In the genomic region with DNA sequence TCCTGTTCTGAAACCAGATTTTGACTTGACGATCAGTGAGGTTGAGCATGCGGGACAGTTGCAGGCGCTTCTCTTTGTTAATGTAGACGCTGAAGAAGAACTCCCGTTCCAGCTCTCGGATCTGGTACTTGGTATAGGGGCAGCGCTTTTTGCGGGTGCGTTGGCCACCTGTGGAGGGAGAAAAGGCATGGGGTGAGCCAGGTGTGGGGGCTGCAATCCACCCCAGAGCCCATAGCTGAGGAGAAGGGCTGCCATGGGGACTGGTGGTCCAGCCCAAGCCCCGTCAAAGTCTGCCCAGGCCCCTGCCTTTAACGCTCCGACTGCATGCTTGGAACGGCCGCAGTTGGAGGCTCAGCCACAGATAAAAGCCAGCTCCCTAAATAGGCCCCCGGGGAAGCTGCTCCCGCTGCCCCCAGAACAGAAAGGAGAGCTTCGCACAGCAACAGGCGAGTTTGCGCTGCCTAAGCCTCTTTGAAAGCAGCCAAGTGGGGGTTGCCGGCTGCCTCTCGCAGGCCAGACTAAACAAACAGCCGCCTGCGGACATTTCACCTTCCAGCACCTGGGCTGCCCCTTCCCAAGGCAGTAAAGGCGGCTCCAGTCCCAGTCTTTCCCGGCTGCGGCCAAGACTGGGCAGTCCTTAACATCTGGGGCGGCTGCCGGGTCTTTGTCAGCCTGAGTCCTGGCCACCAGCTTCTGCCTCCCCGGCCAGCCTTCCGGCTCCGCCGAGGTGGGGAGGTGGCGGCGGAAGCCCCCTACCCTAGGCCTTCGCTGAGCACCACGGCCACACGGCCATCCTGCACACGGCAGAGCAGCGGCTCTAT, we compare ENCODE assay signal across 10 cellular contexts. TPM values are rescaled to one million over a fixed set of nuclear protein-coding genes. Genes with fewer than 3 reads are reported as not detected.
DNase-seq lines count a peak whose midpoint lies in the region; TF ChIP-seq lines count a peak whose summit lies in the region.
"Had no signal": no experiment of that assay in that cellular context is flagged by ENCODE, and none has a peak within 500 bp of the region (broad histone marks: within the 10 kb centered on the region; RNA-seq: fewer than 3 reads in every experiment).

No MANE protein-coding gene starts in this region.

- no peak overlapping the region for H3K9ac ChIP-seq in OCI-LY1 (ENCODE audit: low read length)

- no peaks in the 10 kb centered on the region for H3K9me3 ChIP-seq in OCI-LY1 (ENCODE audit: low read length)

- H4K20me1 ChIP-seq in OCI-LY1 (ENCODE audit: insufficient read depth, low read length): no peaks in the 10 kb centered on the region

- CTCF ChIA-PET in activated CD4-positive, alpha-beta T cell treated with anti-CD3 and anti-CD28 coated beads, Interleukin-2, amount 10 ng/mL, durations not matched to agents 7 days and 5 days (lab: Charles Lee): interaction anchor here (0.6 to 1.3 kb wide), 5 partner anchors 12 to 42 kb away, joined by 3 to 5 read pairs (median 3); no protein-coding TSS in a partner anchor

- no peaks in the 10 kb centered on the region for H3F3A ChIP-seq in OCI-LY1 (ENCODE audit: insufficient read depth, low read length)

- peaks cover 32% of the 10 kb centered on the region for H3K4me1 Mint-ChIP-seq in activated CD4-positive, alpha-beta T cell treated with anti-CD3 and anti-CD28 coated beads, Interleukin-2, amount 10 ng/mL, durations not matched to agents 7 days and 5 days

- H3K9me3 Mint-ChIP-seq in activated CD4-positive, alpha-beta T cell treated with anti-CD3 and anti-CD28 coated beads, Interleukin-2, amount 10 ng/mL, durations not matched to agents 7 days and 5 days: no peaks in the 10 kb centered on the region
- H3K9me3 Mint-ChIP-seq: CD4-positive, alpha-beta T cell had no signal

- H3K4me3 Mint-ChIP-seq in activated CD4-positive, alpha-beta T cell treated with anti-CD3 and anti-CD28 coated beads, Interleukin-2, amount 10 ng/mL, durations not matched to agents 7 days and 5 days: no peak overlapping the region

- peaks cover 16% of the 10 kb centered on the region for H3K4me1 ChIP-seq in OCI-LY1 (ENCODE audit: insufficient read depth, low read length, severe bottlenecking)

- peaks cover 4% of the 10 kb centered on the region for H3K36me3 Mint-ChIP-seq in activated CD4-positive, alpha-beta T cell treated with anti-CD3 and anti-CD28 coated beads, Interleukin-2, amount 10 ng/mL, durations not matched to agents 7 days and 5 days (ENCODE audit: low read depth)

- no peaks in the 10 kb centered on the region for H3K79me2 ChIP-seq in OCI-LY1 (ENCODE audit: insufficient read depth, low read length)

- no peak overlapping the region for H3K27ac ChIP-seq in OCI-LY1 (ENCODE audit: low read depth, low read length, poor library complexity, severe bottlenecking)

- DNase-seq in activated CD4-positive, alpha-beta T cell treated with anti-CD3 and anti-CD28 coated beads, Interleukin-2, amount 10 ng/mL, durations not matched to agents 7 days and 5 days: no peak
- no peak for DNase-seq in activated CD4-positive, alpha-beta T cell treated with anti-CD3 and anti-CD28 coated beads, Interleukin-2, amount 50 U/mL, for 4 hours
- DNase-seq in islet precursor cell (peak; percentile 89), cerebellar cortex (ENCODE audit: low spot score) (no peak), COR-L47 (lab: John Stamatoyannopoulos, UW) (no peak), OCI-M2 (lab: John Stamatoyannopoulos, UW; ENCODE audit: unreplicated experiment) (no peak)
- peak; percentile 23 for DNase-seq in stimulated activated CD8-positive, alpha-beta memory T cell treated with anti-CD3 and anti-CD28 coated beads, Interleukin-4, amount 100 ng/mL, for 48 hours
- DNase-seq: MM.1S had no signal

- no peaks in the 10 kb centered on the region for H3K36me3 ChIP-seq in OCI-LY1 (ENCODE audit: insufficient read depth, low read length)

- no peak for TF ChIP-seq CTCF in OCI-LY1 (IDR thresholded peaks at IDR 0.05; ENCODE audit: low read length)

- H3K4me2 ChIP-seq in OCI-LY1 (ENCODE audit: low read length): peak overlapping the region; percentile 57; the same call in 1 of the 2 replicates

- H3K27me3 Mint-ChIP-seq in activated CD4-positive, alpha-beta T cell treated with anti-CD3 and anti-CD28 coated beads, Interleukin-2, amount 10 ng/mL, durations not matched to agents 7 days and 5 days: peaks cover 77% of the 10 kb centered on the region

- H3K4me3 ChIP-seq in OCI-LY1 (ENCODE audit: low read depth, low read length, poor library complexity, severe bottlenecking): peak overlapping the region; percentile 54

- H3K27me3 ChIP-seq in OCI-LY1 (ENCODE audit: insufficient read depth, low read length): peaks cover 18% of the 10 kb centered on the region

- peak overlapping the region; percentile 13 for H3K27ac Mint-ChIP-seq in activated CD4-positive, alpha-beta T cell treated with anti-CD3 and anti-CD28 coated beads, Interleukin-2, amount 10 ng/mL, durations not matched to agents 7 days and 5 days

- H2AFZ ChIP-seq in OCI-LY1 (ENCODE audit: low read length): no peak overlapping the region

- H3K9me2 ChIP-seq in OCI-LY1 (ENCODE audit: low read depth, low read length): no peaks in the 10 kb centered on the region

- POLR2A ChIA-PET in activated CD4-positive, alpha-beta T cell treated with anti-CD3 and anti-CD28 coated beads, Interleukin-2, amount 10 ng/mL, durations not matched to agents 7 days and 5 days (lab: Charles Lee): no interaction called here

RNA-seq across cellular contexts. Expression of a gene that starts 2.0 kb away (rescaled TPM):
- not detected for total RNA-seq in activated CD4-positive, alpha-beta T cell treated with anti-CD3 and anti-CD28 coated beads, Interleukin-2, amount 10 ng/mL, durations not matched to agents 7 days and 5 days
- total RNA-seq: CD4-positive, alpha-beta T cell had no signal

RNA-seq across cellular contexts. Expression of a gene that starts 9.0 kb away (rescaled TPM):
- not detected for total RNA-seq in activated CD4-positive, alpha-beta T cell treated with anti-CD3 and anti-CD28 coated beads, Interleukin-2, amount 10 ng/mL, durations not matched to agents 7 days and 5 days
- total RNA-seq: CD4-positive, alpha-beta T cell had no signal

RNA-seq across cellular contexts. Expression of a gene that starts 16.8 kb away (rescaled TPM):
- total RNA-seq in activated CD4-positive, alpha-beta T cell treated with anti-CD3 and anti-CD28 coated beads, Interleukin-2, amount 10 ng/mL, durations not matched to agents 7 days and 5 days: not detected
- total RNA-seq: CD4-positive, alpha-beta T cell had no signal

RNA-seq across cellular contexts. Expression of a gene that starts 17.7 kb away (rescaled TPM):
- total RNA-seq in activated CD4-positive, alpha-beta T cell treated with anti-CD3 and anti-CD28 coated beads, Interleukin-2, amount 10 ng/mL, durations not matched to agents 7 days and 5 days: not detected
- total RNA-seq: CD4-positive, alpha-beta T cell had no signal

RNA-seq across cellular contexts. Expression of a gene that starts 26.6 kb away (rescaled TPM):
- total RNA-seq in activated CD4-positive, alpha-beta T cell treated with anti-CD3 and anti-CD28 coated beads, Interleukin-2, amount 10 ng/mL, durations not matched to agents 7 days and 5 days: not detected
- total RNA-seq: CD4-positive, alpha-beta T cell had no signal

Comparison
In these comparisons a context has a peak if more than half of its experiments do, and no peak if none do; other contexts are left out.
1. DNase-seq: peak in islet precursor cell (single experiment) and stimulated activated CD8-positive, alpha-beta memory T cell treated with anti-CD3 and anti-CD28 coated beads, Interleukin-4, amount 100 ng/mL, for 48 hours (single experiment); none in activated CD4-positive, alpha-beta T cell treated with anti-CD3 and anti-CD28 coated beads, Interleukin-2, amount 10 ng/mL, durations not matched to agents 7 days and 5 days (single experiment), activated CD4-positive, alpha-beta T cell treated with anti-CD3 and anti-CD28 coated beads, Interleukin-2, amount 50 U/mL, for 4 hours (0 of 2), cerebellar cortex (single experiment), COR-L47 (single experiment) and OCI-M2 (single experiment).